25 cellular contexts compared by ENCODE assay signal in the genomic region with DNA sequence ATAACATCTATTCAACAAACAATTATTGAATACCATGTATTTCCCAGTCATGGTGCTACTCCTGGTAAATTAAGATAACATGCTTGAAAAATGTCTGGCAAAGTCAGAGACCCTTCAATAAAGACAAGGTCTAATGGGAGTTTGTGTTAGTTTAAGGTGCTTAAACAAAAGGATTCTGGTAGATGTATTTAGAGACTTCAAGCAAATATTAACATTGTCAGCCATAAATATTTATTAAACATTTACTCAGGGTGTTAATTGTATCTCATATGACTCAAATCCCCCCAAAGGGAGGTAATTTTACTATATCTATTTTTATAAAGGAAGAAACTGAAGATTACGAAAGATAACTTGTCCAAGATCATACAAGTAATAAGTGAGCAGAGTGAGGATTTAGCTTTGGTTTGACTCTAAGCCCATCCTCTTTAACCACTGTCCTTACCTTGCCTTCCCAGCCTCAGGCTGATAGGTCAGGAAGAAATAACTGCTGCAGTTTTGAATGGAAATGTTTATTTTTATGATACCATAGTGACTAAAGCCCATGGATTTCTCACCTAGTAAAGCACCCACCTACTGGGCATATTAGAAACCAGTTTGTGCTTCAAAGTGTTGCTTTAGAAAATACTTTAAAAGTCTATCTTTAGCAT.
"Had no signal": no experiment of that assay in that cellular context is flagged by ENCODE, and none has a peak within 500 bp of the region (broad histone marks: within the 10 kb centered on the region; RNA-seq: fewer than 3 reads in every experiment).

No MANE protein-coding gene starts in this region.

- H3K27me3 ChIP-seq: gastroesophageal sphincter, neural progenitor cell, ovary, right lobe of liver, spleen, testis, tibial nerve, upper lobe of right lung, vagina had no signal

- H3K36me3 ChIP-seq: gastroesophageal sphincter, left ventricle myocardium inferior, lower lobe of right lung, neural progenitor cell, ovary, spleen, tibial nerve, upper lobe of right lung, vagina had no signal

- DNase-seq: effector memory CD4-positive, alpha-beta T cell; glutamatergic neuron; immature natural killer cell; kidney; left cardiac atrium; left ventricle myocardium inferior; lower lobe of right lung; nucleus accumbens; ovary; psoas muscle; retina; right lobe of liver; spleen; stimulated activated CD4-positive, alpha-beta T cell treated with anti-CD3 and anti-CD28 coated beads, Interleukin-15, amount 100 ng/mL, for 24 hours; stimulated activated CD4-positive, alpha-beta T cell treated with anti-CD3 and anti-CD28 coated beads, Interleukin-2, amount 100 ng/mL, for 24 hours; stimulated activated CD4-positive, alpha-beta T cell treated with anti-CD3 and anti-CD28 coated beads, Interleukin-4, amount 100 ng/mL, for 4 hours; stimulated activated naive B cell treated with anti-CD40 and anti-IgM and Interleukin-4, amounts not matched to agents 10 μg/mL and 1 μg/mL and 100 μg/mL, for 72 hours; stimulated activated naive CD8-positive, alpha-beta T cell treated with anti-CD3 and anti-CD28 coated beads, Interleukin-15, amount 100 ng/mL, for 72 hours; testis; upper lobe of right lung had no signal

- FAIRE-seq: endometrium, kidney had no signal

- H3K9me3 ChIP-seq: ovary, testis, vagina had no signal

- H3K4me1 ChIP-seq: lower lobe of right lung, neural progenitor cell, psoas muscle, right lobe of liver, spleen, testis, tibial nerve, upper lobe of right lung, vagina had no signal

- H3K27ac ChIP-seq: left ventricle myocardium inferior, lower lobe of right lung, neural progenitor cell, ovary, psoas muscle, right lobe of liver, spleen, testis, tibial nerve, upper lobe of right lung, vagina had no signal

- H3K4me3 ChIP-seq: gastroesophageal sphincter, left ventricle myocardium inferior, lower lobe of right lung, neural progenitor cell, ovary, psoas muscle, right lobe of liver, spleen, testis, tibial nerve, upper lobe of right lung, vagina had no signal
